Comparison of ENCODE assay signal across 17 cellular contexts in the genomic region with DNA sequence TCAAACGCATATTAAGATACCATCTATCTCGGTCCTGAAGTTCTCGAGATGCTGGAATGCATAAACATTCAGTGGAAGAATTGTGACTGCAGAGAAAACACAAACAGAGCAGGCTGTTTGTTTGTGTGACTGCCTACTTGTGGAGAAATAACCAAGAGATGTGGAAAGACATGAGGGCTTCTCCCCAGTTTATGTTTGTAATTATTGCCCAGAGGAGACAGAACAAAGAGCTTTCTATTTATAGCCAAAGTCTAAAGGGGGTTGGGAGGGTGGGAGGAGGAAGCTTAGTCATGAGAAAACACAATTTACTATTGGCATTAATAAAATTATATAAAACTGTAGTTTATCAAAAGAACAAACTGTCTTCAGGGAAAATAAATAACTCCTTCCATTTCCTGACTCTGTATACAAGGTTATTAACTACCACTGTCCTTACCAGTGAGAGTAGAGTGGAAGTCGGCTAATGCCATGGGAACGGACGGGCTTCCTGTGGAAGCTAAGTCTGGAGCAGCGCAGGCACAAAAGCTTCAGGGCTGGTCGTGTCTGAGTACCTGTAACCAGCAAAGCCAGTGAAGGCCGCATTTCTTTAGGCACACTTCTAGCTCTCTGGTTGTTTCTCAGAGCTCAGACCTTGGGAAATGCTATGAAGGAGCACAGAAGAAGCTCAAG.
A peak's percentile ranks its signal among the peaks of the same experiment; 100 is the strongest.
DNase-seq lines count a peak whose midpoint lies in the region; ATAC-seq and TF ChIP-seq lines count a peak whose summit lies in the region.
"Had no signal": no experiment of that assay in that cellular context is flagged by ENCODE, and none has a peak within 500 bp of the region (broad histone marks: within the 10 kb centered on the region; RNA-seq: fewer than 3 reads in every experiment).

No MANE protein-coding gene starts in this region.

- WGBS in mesodermal cell (ENCODE audit: insufficient coverage in 2 of 2), 2 experiments, result 90 to 91% methylated on average over 9 of the region's 9 CpGs

- H3K27ac ChIP-seq in left ventricle myocardium inferior (replicated peaks) (peak overlapping the region; percentile 12), cingulate gyrus (ENCODE audit: low read depth, low read length) (peak overlapping the region; percentile 14), mesodermal cell (ENCODE audit: low read depth, low read length, severe bottlenecking) (peak overlapping the region; percentile 62)
- H3K27ac ChIP-seq: coronary artery, WERI-Rb-1 had no signal

- peaks cover 4% of the 10 kb centered on the region for H3K9me3 Mint-ChIP-seq in activated T-helper 1 cell treated with anti-CD3 and anti-CD28 coated beads, Interleukin-12 subunit alpha, Interleukin-12 subunit beta, Interleukin-2, Interleukin-4 antibody, amounts not matched to agents 30 ng/mL and 10 ng/mL and 1 ng/mL, durations not matched to agents 14 hours and 24 hours and 36 hours

- no peak for TF ChIP-seq CTCF in left ventricle myocardium inferior (IDR thresholded peaks at IDR 0.05; ENCODE audit: borderline replicate concordance)

- H3K27me3 Mint-ChIP-seq in activated T-helper 1 cell treated with anti-CD3 and anti-CD28 coated beads, Interleukin-12 subunit alpha, Interleukin-12 subunit beta, Interleukin-2, Interleukin-4 antibody, amounts not matched to agents 30 ng/mL and 10 ng/mL and 1 ng/mL, durations not matched to agents 14 hours and 24 hours and 36 hours (ENCODE audit: insufficient read depth), result peaks cover 2% of the 10 kb centered on the region
- H3K27me3 Mint-ChIP-seq: activated naive CD8-positive, alpha-beta T cell had no signal

- H3K9me3 ChIP-seq in left ventricle myocardium inferior (replicated peaks) (peaks cover 25% of the 10 kb centered on the region), mesodermal cell (ENCODE audit: control insufficient read depth, low read length) (no peaks in the 10 kb centered on the region)
- H3K9me3 ChIP-seq: HAP-1, MG63 had no signal

- ATAC-seq in left ventricle myocardium superior, result no peak
- ATAC-seq: GM12878 had no signal

- DNase-seq in left ventricle myocardium inferior, result no peak
- no peak for DNase-seq in left ventricle myocardium superior
- no peak for DNase-seq in NCI-H345 treated with DMSO at 0.1 percent for 48 hours (lab: John Stamatoyannopoulos, UW; ENCODE audit: unreplicated experiment)
- no peak for DNase-seq in activated T-helper 1 cell treated with anti-CD3 and anti-CD28 coated beads, Interleukin-12 subunit alpha, Interleukin-12 subunit beta, Interleukin-2, Interleukin-4 antibody, amounts not matched to agents 30 ng/mL and 10 ng/mL and 1 ng/mL, durations not matched to agents 14 hours and 24 hours and 36 hours (ENCODE audit: low spot score)
- DNase-seq in hepatic stellate cell (ENCODE audit: low spot score), result no peak
- DNase-seq in NK-92 treated with Interleukin-12 subunit alpha and Interleukin-12 subunit beta, amount 100 ng/mL, for 24 hours (lab: John Stamatoyannopoulos, UW), result no peak
- DNase-seq: kidney glomerular epithelial cell, MG63, NCI-H226, WERI-Rb-1 had no signal

- intact Hi-C loops in left ventricle myocardium inferior (cut with micrococcal nuclease), result no loop called here
- intact Hi-C loops in left ventricle myocardium superior (cut with micrococcal nuclease), result no loop called here
- intact Hi-C loops in activated T-helper 1 cell treated with anti-CD3 and anti-CD28 coated beads, Interleukin-12 subunit alpha, Interleukin-12 subunit beta, Interleukin-2, Interleukin-4 antibody, amounts not matched to agents 30 ng/mL and 10 ng/mL and 1 ng/mL, durations not matched to agents 14 hours and 24 hours and 36 hours (cut with micrococcal nuclease), result no loop called here

- H3K27me3 ChIP-seq in left ventricle myocardium inferior (ENCODE audit: low read depth), result no peaks in the 10 kb centered on the region
- H3K27me3 ChIP-seq: MG63 had no signal

- no peaks in the 10 kb centered on the region for H3K36me3 ChIP-seq in left ventricle myocardium inferior
- no peaks in the 10 kb centered on the region for H3K36me3 ChIP-seq in mesodermal cell (ENCODE audit: control insufficient read depth, insufficient read depth, low read length)
- H3K36me3 ChIP-seq: HAP-1, MG63, WERI-Rb-1 had no signal

- H3K4me3 ChIP-seq in left ventricle myocardium inferior (no peak overlapping the region), mesodermal cell (ENCODE audit: extremely low read depth, insufficient read depth, low read length, poor library complexity, severe bottlenecking) (no peak overlapping the region)
- H3K4me3 ChIP-seq: coronary artery, GM12878, HAP-1, MG63 had no signal

- H3K4me3 Mint-ChIP-seq in activated T-helper 1 cell treated with anti-CD3 and anti-CD28 coated beads, Interleukin-12 subunit alpha, Interleukin-12 subunit beta, Interleukin-2, Interleukin-4 antibody, amounts not matched to agents 30 ng/mL and 10 ng/mL and 1 ng/mL, durations not matched to agents 14 hours and 24 hours and 36 hours, result no peak overlapping the region
- H3K4me3 Mint-ChIP-seq: activated naive CD8-positive, alpha-beta T cell; neural crest cell had no signal

- H3K4me1 ChIP-seq in left ventricle myocardium inferior (peaks cover 16% of the 10 kb centered on the region), mesodermal cell (ENCODE audit: control insufficient read depth, insufficient read depth, low read length, poor library complexity, severe bottlenecking) (peaks cover 11% of the 10 kb centered on the region)
- H3K4me1 ChIP-seq: HAP-1 had no signal

- no peak overlapping the region for H3K27ac Mint-ChIP-seq in activated T-helper 1 cell treated with anti-CD3 and anti-CD28 coated beads, Interleukin-12 subunit alpha, Interleukin-12 subunit beta, Interleukin-2, Interleukin-4 antibody, amounts not matched to agents 30 ng/mL and 10 ng/mL and 1 ng/mL, durations not matched to agents 14 hours and 24 hours and 36 hours
- H3K27ac Mint-ChIP-seq: activated naive CD8-positive, alpha-beta T cell had no signal

- H3K36me3 Mint-ChIP-seq in activated T-helper 1 cell treated with anti-CD3 and anti-CD28 coated beads, Interleukin-12 subunit alpha, Interleukin-12 subunit beta, Interleukin-2, Interleukin-4 antibody, amounts not matched to agents 30 ng/mL and 10 ng/mL and 1 ng/mL, durations not matched to agents 14 hours and 24 hours and 36 hours (ENCODE audit: low read depth), result peaks cover 4% of the 10 kb centered on the region

- H3K4me1 Mint-ChIP-seq in activated T-helper 1 cell treated with anti-CD3 and anti-CD28 coated beads, Interleukin-12 subunit alpha, Interleukin-12 subunit beta, Interleukin-2, Interleukin-4 antibody, amounts not matched to agents 30 ng/mL and 10 ng/mL and 1 ng/mL, durations not matched to agents 14 hours and 24 hours and 36 hours (ENCODE audit: low read depth), result peaks cover 16% of the 10 kb centered on the region

Comparison
In these comparisons a context has a peak if more than half of its experiments do, and no peak if none do; other contexts are left out.
1. H3K27ac ChIP-seq: peak in every context shown above with its lines; median percentile 62 in mesodermal cell; 14 in cingulate gyrus; 12 in left ventricle myocardium inferior.